ENCODE assay signal across 29 cellular contexts in the genomic region with DNA sequence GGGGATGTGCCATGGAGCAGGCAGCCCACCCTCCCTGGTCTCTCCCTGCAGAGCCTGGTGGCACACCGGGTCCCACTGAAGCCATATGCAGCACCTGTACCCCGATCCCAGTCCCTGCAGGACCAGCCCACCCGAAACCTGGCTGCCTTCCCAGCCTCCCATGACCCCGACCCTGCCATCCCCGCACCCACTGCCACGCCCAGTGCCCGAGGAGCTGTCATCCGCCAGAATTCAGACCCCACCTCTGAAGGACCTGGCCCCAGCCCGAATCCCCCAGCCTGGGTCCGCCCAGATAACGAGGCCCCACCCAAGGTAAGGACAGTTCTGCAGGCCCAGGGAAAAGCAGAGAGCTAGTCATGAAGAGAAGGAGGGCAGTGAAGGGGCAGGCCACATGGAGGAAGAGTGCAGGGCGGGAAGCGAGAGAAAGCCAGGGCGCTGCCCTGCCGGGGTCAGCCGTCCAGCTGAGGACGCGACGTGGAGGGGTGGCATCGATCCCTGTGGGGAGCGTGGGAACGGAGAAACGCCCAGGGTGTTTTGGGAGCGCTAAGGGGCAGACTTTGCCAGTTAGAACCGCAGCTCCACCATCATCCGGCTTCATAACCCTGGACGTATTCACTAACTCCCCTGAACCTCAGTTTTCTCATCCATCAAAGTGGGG. TPM values are rescaled to one million over a fixed set of nuclear protein-coding genes. Genes with fewer than 3 reads are reported as not detected.
A peak's percentile ranks its signal among the peaks of the same experiment; 100 is the strongest.
DNase-seq lines count a peak whose midpoint lies in the region; ATAC-seq and TF ChIP-seq lines count a peak whose summit lies in the region.
"Had no signal": no experiment of that assay in that cellular context is flagged by ENCODE, and none has a peak within 500 bp of the region (broad histone marks: within the 10 kb centered on the region; RNA-seq: fewer than 3 reads in every experiment).

No MANE protein-coding gene starts in this region.

- no peaks in the 10 kb centered on the region for H3K9me3 ChIP-seq in IMR-90 (ENCODE audit: control insufficient read depth, insufficient read depth, low read length)
- H3K9me3 ChIP-seq: A549, SJSA1 had no signal

- H3K18ac ChIP-seq in IMR-90 (ENCODE audit: low read depth, low read length): no peak overlapping the region

- POLR2A ChIA-PET in IMR-90 (lab: Charles Lee; ENCODE audit: unreplicated experiment): no interaction called here
- POLR2A ChIA-PET in HEK293T (lab: Yijun Ruan, JAX): no interaction called here

- BruUV-seq in IMR-90 (replicated peaks; lab: Mats Ljungman, UMichigan): no TSS peak

- H3K9ac ChIP-seq in IMR-90 (ENCODE audit: low read depth, low read length): no peak overlapping the region

- DNase-seq in IMR-90: no peak
- DNase-seq in ecto neural progenitor cell (ENCODE audit: low spot score): peak; percentile 46
- DNase-seq in islet precursor cell: peak; percentile 53
- no peak for DNase-seq in stimulated activated naive B cell treated with anti-CD40 and anti-IgM and Interleukin-4, amounts not matched to agents 10 μg/mL and 1 μg/mL and 100 μg/mL, for 72 hours
- DNase-seq in NCI-H748 treated with DMSO at 0.1 percent for 48 hours (lab: John Stamatoyannopoulos, UW): no peak
- DNase-seq in HEK293T (ENCODE audit: extremely low spot score): no peak
- DNase-seq: C1 segment of cervical spinal cord; CD4-positive, alpha-beta memory T cell; COR-L47; H9; KBM-7; MV-4-11; NCI-H1105; NCI-H1436 treated with DMSO at 0.1 percent for 48 hours; NCI-H187 treated with DMSO at 0.1 percent for 48 hours; NCI-H2171 treated with DMSO at 0.1 percent for 48 hours; NCI-H345; NCI-H524; NCI-H82; NK-92 treated with Interleukin-12 subunit alpha and Interleukin-12 subunit beta, amount 100 ng/mL, for 24 hours; PC-9 had no signal

- H3K27me3 Mint-ChIP-seq in stimulated activated naive B cell treated with anti-CD40 and anti-IgM and Interleukin-4, amounts not matched to agents 10 μg/mL and 1 μg/mL and 100 μg/mL, for 72 hours: no peaks in the 10 kb centered on the region
- H3K27me3 Mint-ChIP-seq: CD4-positive, alpha-beta memory T cell had no signal

- H2BK5ac ChIP-seq in IMR-90 (ENCODE audit: low read depth, low read length, poor library complexity, severe bottlenecking): no peak overlapping the region

- H3K4me2 ChIP-seq in IMR-90 (ENCODE audit: low read depth, low read length): no peak overlapping the region
- H3K4me2 ChIP-seq: A549, PC-9 had no signal

- H4K8ac ChIP-seq in IMR-90 (ENCODE audit: low read depth in 2 of 2, low read length in 2 of 2): no peak overlapping the region

- dilution Hi-C loops in IMR-90 (cut with HindIII; ENCODE audit: low sequenced_read_pairs, unreplicated experiment): no loop called here

- no peak for TF ChIP-seq POLR2A in IMR-90 (IDR thresholded peaks at IDR 0.05; ENCODE audit: low read depth, low read length)

- H3K4me1 Mint-ChIP-seq in stimulated activated naive B cell treated with anti-CD40 and anti-IgM and Interleukin-4, amounts not matched to agents 10 μg/mL and 1 μg/mL and 100 μg/mL, for 72 hours: peaks cover 0 to 8% of the 10 kb centered on the region in 2 donors

- H3K36me3 ChIP-seq in IMR-90 (ENCODE audit: control insufficient read depth, insufficient read depth, low read length): peaks cover 62% of the 10 kb centered on the region

- H3K9me3 Mint-ChIP-seq in stimulated activated naive B cell treated with anti-CD40 and anti-IgM and Interleukin-4, amounts not matched to agents 10 μg/mL and 1 μg/mL and 100 μg/mL, for 72 hours: no peaks in the 10 kb centered on the region
- H3K9me3 Mint-ChIP-seq: CD4-positive, alpha-beta memory T cell; H9 had no signal

- CTCF ChIA-PET in IMR-90 (lab: Yijun Ruan, JAX) (interaction anchor here (0.5 to 0.6 kb wide), 2 partner anchors 18 to 126 kb away, joined by 3 to 4 read pairs; no protein-coding TSS in a partner anchor), HEK293T (lab: Yijun Ruan, JAX) (interaction anchor here (0.6 kb wide), 1 partner anchor 12 kb away, joined by 3 read pairs; the partner anchor contains the start of gene CHRNE)

- no peaks in the 10 kb centered on the region for H3K79me1 ChIP-seq in IMR-90 (ENCODE audit: low read depth in 1 of 2, low read length in 2 of 2)

- H3K4me1 ChIP-seq in IMR-90 (ENCODE audit: control insufficient read depth, insufficient read depth, low read length): no peaks in the 10 kb centered on the region
- H3K4me1 ChIP-seq: A549, SJSA1 had no signal

- ATAC-seq in IMR-90 (ENCODE audit: low read depth): no peak
- no peak for ATAC-seq in stimulated activated naive B cell treated with anti-CD40 and anti-IgM and Interleukin-4, amounts not matched to agents 10 μg/mL and 1 μg/mL and 100 μg/mL, for 72 hours (replicated peaks)
- ATAC-seq in GM18870 (IDR thresholded peaks at IDR 0.05; ENCODE audit: unreplicated experiment): no peak
- ATAC-seq: A549 had no signal

- intact Hi-C loops in IMR-90 (cut with micrococcal nuclease): no loop called here

- no peak for TF ChIP-seq RAD21 in IMR-90 (IDR thresholded peaks at IDR 0.05; ENCODE audit: low read length)

- no peak overlapping the region for H2AFZ ChIP-seq in IMR-90 (replicated peaks; ENCODE audit: low read length, poor library complexity)
- H2AFZ ChIP-seq: PC-9 had no signal

- H3K36me3 Mint-ChIP-seq in stimulated activated naive B cell treated with anti-CD40 and anti-IgM and Interleukin-4, amounts not matched to agents 10 μg/mL and 1 μg/mL and 100 μg/mL, for 72 hours: peaks cover 68 to 76% of the 10 kb centered on the region in 2 donors

- H3K56ac ChIP-seq in IMR-90 (ENCODE audit: extremely low read depth, insufficient read depth, low read length): no peak overlapping the region

- H4K91ac ChIP-seq in IMR-90 (ENCODE audit: insufficient read depth, low read depth, low read length): no peak overlapping the region

- WGBS in IMR-90 (ENCODE audit: extremely low coverage in 2 of 2, insufficient read length in 1 of 2), 2 experiments: 92% methylated on average over 18 of the region's 27 CpGs; no CpG with 5 or more reads in 1 of the 2 experiments

- no peak overlapping the region for H3K4me3 ChIP-seq in IMR-90 (ENCODE audit: insufficient read depth, low read depth, low read length)
- H3K4me3 ChIP-seq: A549, PC-9, SJSA1 had no signal

- in situ Hi-C loops in IMR-90 (cut with MboI; ENCODE audit: low sequenced_read_pairs): no loop called here

- no peak overlapping the region for H3K4ac ChIP-seq in IMR-90 (ENCODE audit: low read depth, low read length)

- no peak for TF ChIP-seq CTCF in IMR-90 (conservative IDR thresholded peaks at IDR 0.05; ENCODE audit: low read depth, low read length)

- H3K23ac ChIP-seq in IMR-90 (ENCODE audit: low read depth, low read length): no peak overlapping the region

- peak overlapping the region; percentile 51 for H3K27ac Mint-ChIP-seq in stimulated activated naive B cell treated with anti-CD40 and anti-IgM and Interleukin-4, amounts not matched to agents 10 μg/mL and 1 μg/mL and 100 μg/mL, for 72 hours
- H3K27ac Mint-ChIP-seq: H9 had no signal

- H3K4me3 Mint-ChIP-seq in stimulated activated naive B cell treated with anti-CD40 and anti-IgM and Interleukin-4, amounts not matched to agents 10 μg/mL and 1 μg/mL and 100 μg/mL, for 72 hours: no peak overlapping the region
- H3K4me3 Mint-ChIP-seq: CD4-positive, alpha-beta memory T cell; H9 had no signal

- H3K27ac ChIP-seq in IMR-90 (ENCODE audit: insufficient read depth, low read length): no peak overlapping the region
- H3K27ac ChIP-seq: A549, HL-60, PC-9, SJSA1 had no signal

- H3K14ac ChIP-seq in IMR-90 (replicated peaks; ENCODE audit: low read depth, low read length): no peak overlapping the region

- H2BK120ac ChIP-seq in IMR-90 (ENCODE audit: low read depth, low read length): no peak overlapping the region

- H3K27me3 ChIP-seq in IMR-90 (ENCODE audit: control insufficient read depth, insufficient read depth, low read length): no peaks in the 10 kb centered on the region
- H3K27me3 ChIP-seq: SJSA1 had no signal

- H2BK15ac ChIP-seq in IMR-90 (ENCODE audit: low read depth, low read length): no peak overlapping the region

- H3K9me1 ChIP-seq in IMR-90 (ENCODE audit: insufficient read depth, low read length): no peaks in the 10 kb centered on the region

- no peak overlapping the region for H4K5ac ChIP-seq in IMR-90 (ENCODE audit: low read depth, low read length)

- H2AK9ac ChIP-seq in IMR-90 (replicated peaks; ENCODE audit: low read depth, low read length, poor library complexity): peak overlapping the region; percentile 81

- no peak overlapping the region for H2BK20ac ChIP-seq in IMR-90 (ENCODE audit: low read depth, low read length)

- no peak overlapping the region for H2AK5ac ChIP-seq in IMR-90 (ENCODE audit: low read depth, low read length)

- peaks cover 8% of the 10 kb centered on the region; the same call in 1 of the 2 replicates for H4K20me1 ChIP-seq in IMR-90 (ENCODE audit: insufficient read depth, low read length)

TF ChIP-seq in IMR-90, 13 proteins besides CTCF, POLR2A, EP300 and RAD21 (continues in another document):
- TF ChIP-seq BHLHE40 (IDR thresholded peaks at IDR 0.05; ENCODE audit: low read depth, low read length): no peak
- no peak for TF ChIP-seq CHD1 (IDR thresholded peaks at IDR 0.05; ENCODE audit: low read depth, low read length)

TF ChIP-seq in HEK293T, 16 proteins besides CTCF, POLR2A, EP300 and RAD21 (continues in another document):
- TF ChIP-seq ZNF384 (IDR thresholded peaks at IDR 0.05): no peak
- TF ChIP-seq FOXA1 (IDR thresholded peaks at IDR 0.05): no peak
- TF ChIP-seq ARNT (IDR thresholded peaks at IDR 0.05): no peak
- no peak for TF ChIP-seq CTBP1 (IDR thresholded peaks at IDR 0.05; ENCODE audit: borderline replicate concordance)
- no peak for TF ChIP-seq ELF4 (IDR thresholded peaks at IDR 0.05)

RNA-seq across cellular contexts. Expression of gene C17orf107, which starts 7.8 kb away (rescaled TPM):
- total RNA-seq in IMR-90 (2012; rRNA removed): 0.54 and 0.56 TPM in 2 replicates
- 0.82 and 1.3 TPM in 2 replicates for polyA plus RNA-seq in IMR-90 (2012; rRNA removed)
- 0.35 and 1.2 TPM in 2 replicates for polyA plus RNA-seq in IMR-90 (2012; cell fraction: cytosol; rRNA removed)
- polyA plus RNA-seq in IMR-90 (2012; cell fraction: nucleus; rRNA removed; ENCODE audit: low replicate concordance): 0.92 and 1.2 TPM in 2 replicates

RNA-seq across cellular contexts. Expression of gene CHRNE, which starts 11.4 kb away (rescaled TPM):
- under 0.01 TPM in 2 replicates for total RNA-seq in IMR-90 (2012; rRNA removed)
- polyA plus RNA-seq in IMR-90 (2012; rRNA removed): 0.21 and 0.24 TPM in 2 replicates
- 0.06 and 0.31 TPM in 2 replicates for polyA plus RNA-seq in IMR-90 (2012; cell fraction: cytosol; rRNA removed)
- 1.4 and 1.7 TPM in 2 replicates for polyA plus RNA-seq in IMR-90 (2012; cell fraction: nucleus; rRNA removed; ENCODE audit: low replicate concordance)
- total RNA-seq: LHCN-M2, MCF 10A, RPMI7951 had no signal

RNA-seq across cellular contexts. Expression of gene GP1BA, which starts 40.5 kb away (rescaled TPM):
- total RNA-seq in IMR-90 (2012; rRNA removed): not detected in 2 replicates
- not detected in 2 replicates for polyA plus RNA-seq in IMR-90 (2012; rRNA removed)
- 0.03 TPM in 1 of 2 replicates, not detected in the other for polyA plus RNA-seq in IMR-90 (2012; cell fraction: cytosol; rRNA removed)
- not detected in 2 replicates for polyA plus RNA-seq in IMR-90 (2012; cell fraction: nucleus; rRNA removed; ENCODE audit: low replicate concordance)
- total RNA-seq: CD4-positive, alpha-beta memory T cell; H9; LHCN-M2; MCF 10A; PC-9; Right ventricle myocardium superior; RPMI7951; SJSA1 had no signal
- polyA plus RNA-seq: A549; CD4-positive, alpha-beta memory T cell had no signal

RNA-seq across cellular contexts. Expression of gene SLC25A11, which starts 48.3 kb away (rescaled TPM):
- total RNA-seq in IMR-90 (2012; rRNA removed): 30.8 and 35.0 TPM in 2 replicates
- 62.2 and 68.2 TPM in 2 replicates for polyA plus RNA-seq in IMR-90 (2012; rRNA removed)
- polyA plus RNA-seq in IMR-90 (2012; cell fraction: cytosol; rRNA removed): 58.3 and 80.2 TPM in 2 replicates
- polyA plus RNA-seq in IMR-90 (2012; cell fraction: nucleus; rRNA removed; ENCODE audit: low replicate concordance): 29.2 and 53.6 TPM in 2 replicates

RNA-seq across cellular contexts. Expression of gene RNF167, which starts 48.5 kb away (rescaled TPM):
- total RNA-seq in IMR-90 (2012; rRNA removed): 13.1 and 13.3 TPM in 2 replicates
- polyA plus RNA-seq in IMR-90 (2012; rRNA removed): 79.5 and 83.6 TPM in 2 replicates
- polyA plus RNA-seq in IMR-90 (2012; cell fraction: cytosol; rRNA removed): 41.9 and 55.4 TPM in 2 replicates
- 69.1 and 86.3 TPM in 2 replicates for polyA plus RNA-seq in IMR-90 (2012; cell fraction: nucleus; rRNA removed; ENCODE audit: low replicate concordance)

Comparison
In these comparisons a context has a peak if more than half of its experiments do, and no peak if none do; other contexts are left out.
1. DNase-seq: peak in ecto neural progenitor cell (single experiment) and islet precursor cell (single experiment); none in IMR-90 (single experiment), stimulated activated naive B cell treated with anti-CD40 and anti-IgM and Interleukin-4, amounts not matched to agents 10 μg/mL and 1 μg/mL and 100 μg/mL, for 72 hours (single experiment), NCI-H748 treated with DMSO at 0.1 percent for 48 hours (single experiment) and HEK293T (single experiment).